Comparison of ENCODE assay signal across 1 cellular context in genomic region chr16:68512183-68512582, GRCh38.
A peak's percentile ranks its signal among the peaks of the same experiment; 100 is the strongest.
TF ChIP-seq lines count a peak whose summit lies in the region.

No MANE protein-coding gene starts in this region.

TF ChIP-seq in K562, 482 proteins besides CTCF, POLR2A, EP300 and RAD21 (continued from another document):
- no peak for TF ChIP-seq NKRF (IDR thresholded peaks at IDR 0.05; ENCODE audit: borderline replicate concordance)
- TF ChIP-seq TOE1 (IDR thresholded peaks at IDR 0.05; ENCODE audit: borderline replicate concordance): 0 out of 2 replicates have a peak, but pooled peaks have one; percentile 40
- no peak for TF ChIP-seq TOE1 (CRISPR knock-in tag; IDR thresholded peaks at IDR 0.05; ENCODE audit: borderline replicate concordance, low read depth)
- no peak for TF ChIP-seq TSC22D4 (tag; IDR thresholded peaks at IDR 0.05)
- no peak for TF ChIP-seq ASH1L (IDR thresholded peaks at IDR 0.05; ENCODE audit: borderline replicate concordance, low read depth, partially characterized antibody)
